Comparison of ENCODE assay signal across 27 cellular contexts in genomic region chr14:106346534-106347290, GRCh38.
"Had no signal": no experiment of that assay in that cellular context is flagged by ENCODE, and none has a peak within 500 bp of the region (broad histone marks: within the 10 kb centered on the region; RNA-seq: fewer than 3 reads in every experiment).

No MANE protein-coding gene starts in this region.

- H3K9me3 ChIP-seq: left lung, tibial nerve had no signal

- H2AFZ ChIP-seq: neural progenitor cell had no signal

- H3K4me1 ChIP-seq: left lung, neural progenitor cell, tibial nerve had no signal

- H3K4me2 ChIP-seq: neural progenitor cell had no signal

- H3K9ac ChIP-seq: neural progenitor cell had no signal

- H3K36me3 ChIP-seq: left lung, neural progenitor cell, tibial nerve had no signal

- H3K4me1 Mint-ChIP-seq: neural progenitor cell had no signal

- H3K9me3 Mint-ChIP-seq: activated B cell treated with CpG ODN at 0.5 μM for 24 hours; natural killer cell; stimulated activated naive B cell treated with anti-CD40 and anti-IgM and Interleukin-4, amounts not matched to agents 10 μg/mL and 1 μg/mL and 100 μg/mL, for 72 hours; T-helper 2 cell treated with Interferon-gamma antibody and Interleukin-4, amounts not matched to agents 5 μg/mL and 100 μg/mL, for 36 hours had no signal

- DNase-seq: activated B cell treated with CpG ODN at 0.5 μM for 24 hours; activated CD4-positive, alpha-beta T cell treated with anti-CD3 and anti-CD28 coated beads, Interleukin-2, amount 50 U/mL, for 4 hours; activated effector memory CD4-positive, alpha-beta T cell treated with Interleukin-2 at 50 U/mL for 16 hours; activated naive CD4-positive, alpha-beta T cell treated with Interleukin-2 at 50 U/mL for 16 hours; activated T-cell treated with anti-CD3 and anti-CD28 coated beads for 4 hours; anterior cingulate cortex; dorsolateral prefrontal cortex; effector memory CD4-positive, alpha-beta T cell; erythroblast; head of caudate nucleus; hypothalamus; kidney glomerular epithelial cell; left lung; mesendoderm; natural killer cell; occipital lobe; right cardiac atrium; stimulated activated CD4-positive, alpha-beta T cell treated with anti-CD3 and anti-CD28 coated beads, Interleukin-15, amount 100 ng/mL, for 24 hours; stimulated activated CD4-positive, alpha-beta T cell treated with anti-CD3 and anti-CD28 coated beads, Interleukin-2, amount 100 ng/mL, for 24 hours; stimulated activated naive B cell treated with anti-CD40 and anti-IgM and Interleukin-4, amounts not matched to agents 10 μg/mL and 1 μg/mL and 100 μg/mL, for 72 hours had no signal

- H3K4me3 Mint-ChIP-seq: activated B cell treated with CpG ODN at 0.5 μM for 24 hours; activated naive CD8-positive, alpha-beta T cell; natural killer cell; neural progenitor cell; stimulated activated naive B cell treated with anti-CD40 and anti-IgM and Interleukin-4, amounts not matched to agents 10 μg/mL and 1 μg/mL and 100 μg/mL, for 72 hours; T-helper 2 cell treated with Interferon-gamma antibody and Interleukin-4, amounts not matched to agents 5 μg/mL and 100 μg/mL, for 36 hours had no signal

- H3K27ac ChIP-seq: dorsolateral prefrontal cortex, left lung, neural progenitor cell, tibial nerve had no signal

- H3K4me3 ChIP-seq: dorsolateral prefrontal cortex, left lung, lung, neural progenitor cell, tibial nerve had no signal

- H3K27me3 Mint-ChIP-seq: activated B cell treated with CpG ODN at 0.5 μM for 24 hours; stimulated activated naive B cell treated with anti-CD40 and anti-IgM and Interleukin-4, amounts not matched to agents 10 μg/mL and 1 μg/mL and 100 μg/mL, for 72 hours had no signal

- H3K27ac Mint-ChIP-seq: activated B cell treated with CpG ODN at 0.5 μM for 24 hours; activated naive CD8-positive, alpha-beta T cell; natural killer cell; neural progenitor cell; T-helper 2 cell treated with Interferon-gamma antibody and Interleukin-4, amounts not matched to agents 5 μg/mL and 100 μg/mL, for 36 hours had no signal

- H3K36me3 Mint-ChIP-seq: activated naive CD8-positive, alpha-beta T cell; natural killer cell; neural progenitor cell; stimulated activated naive B cell treated with anti-CD40 and anti-IgM and Interleukin-4, amounts not matched to agents 10 μg/mL and 1 μg/mL and 100 μg/mL, for 72 hours had no signal

- ATAC-seq: left lung; natural killer cell; right cardiac atrium; stimulated activated naive B cell treated with anti-CD40 and anti-IgM and Interleukin-4, amounts not matched to agents 10 μg/mL and 1 μg/mL and 100 μg/mL, for 72 hours had no signal

- FAIRE-seq: bronchial epithelial cell, colon had no signal

- H3K27me3 ChIP-seq: neural progenitor cell had no signal
